In genomic region chr2:68822207-68822872, GRCh38 we compare ENCODE assay signal across 23 cellular contexts. TPM values are rescaled to one million over a fixed set of nuclear protein-coding genes. Genes with fewer than 3 reads are reported as not detected.
A peak's percentile ranks its signal among the peaks of the same experiment; 100 is the strongest.
DNase-seq lines count a peak whose midpoint lies in the region; ATAC-seq and TF ChIP-seq lines count a peak whose summit lies in the region.
"Had no signal": no experiment of that assay in that cellular context is flagged by ENCODE, and none has a peak within 500 bp of the region (broad histone marks: within the 10 kb centered on the region; RNA-seq: fewer than 3 reads in every experiment).

No MANE protein-coding gene starts in this region.

- H3K27ac Mint-ChIP-seq in T-helper 17 cell (peak overlapping the region; percentile 65), GM23338 (no peak overlapping the region)

- H3K9me3 ChIP-seq in heart right ventricle (no peaks in the 10 kb centered on the region), T-helper 17 cell (ENCODE audit: control insufficient read depth, low read length, poor library complexity, severe bottlenecking) (no peaks in the 10 kb centered on the region), aorta (ENCODE audit: control insufficient read depth, low read length) (no peaks in the 10 kb centered on the region)
- H3K9me3 ChIP-seq: esophagus squamous epithelium, HAP-1 had no signal

- H3K4me3 ChIP-seq in heart right ventricle (no peak overlapping the region), aorta (ENCODE audit: low read length in 2 of 2) (no peak overlapping the region), GM23338 (no peak overlapping the region)
- H3K4me3 ChIP-seq: esophagus squamous epithelium, HAP-1, SK-N-MC had no signal

- no peaks in the 10 kb centered on the region for H3K9me3 Mint-ChIP-seq in GM23338
- H3K9me3 Mint-ChIP-seq: naive B cell had no signal

- no peaks in the 10 kb centered on the region for H3F3A ChIP-seq in GM23338 (replicated peaks; ENCODE audit: low read depth)

- H3K27me3 Mint-ChIP-seq in T-helper 17 cell = no peaks in the 10 kb centered on the region
- peaks cover 8% of the 10 kb centered on the region for H3K27me3 Mint-ChIP-seq in GM23338 (ENCODE audit: insufficient read depth, low read depth, poor library complexity)
- H3K27me3 Mint-ChIP-seq: naive B cell had no signal

- H3K36me3 Mint-ChIP-seq in T-helper 17 cell (ENCODE audit: low read depth) (peaks cover 19% of the 10 kb centered on the region), GM23338 (ENCODE audit: low read depth) (no peaks in the 10 kb centered on the region; the same call in 2 of the 3 replicates)

- H3K4me3 Mint-ChIP-seq in T-helper 17 cell = no peak overlapping the region
- H3K4me3 Mint-ChIP-seq in GM23338 = no peak overlapping the region

- no peak overlapping the region for H3K4me2 ChIP-seq in GM23338

- H3K27me3 ChIP-seq in heart right ventricle (no peaks in the 10 kb centered on the region), aorta (ENCODE audit: control insufficient read depth in 1 of 2, insufficient read depth in 2 of 2, low read length in 1 of 2) (no peaks in the 10 kb centered on the region), GM23338 (ENCODE audit: insufficient read depth) (no peaks in the 10 kb centered on the region)
- H3K27me3 ChIP-seq: brain microvascular endothelial cell, esophagus squamous epithelium had no signal

- H3K9me2 ChIP-seq in GM23338 (ENCODE audit: insufficient read depth) = 0 out of 2 replicates have a peak, but pooled peaks cover 4% of the 10 kb centered on the region

- peak overlapping the region in 7 of 10 donors; percentile 3 to 61 (median 28) for H3K27ac ChIP-seq in heart right ventricle
- H3K27ac ChIP-seq in aorta (ENCODE audit: low read depth in 1 of 2, low read length in 2 of 2) = peak overlapping the region in 1 of 2 donors; percentile 68
- no peak overlapping the region for H3K27ac ChIP-seq in GM23338 (ENCODE audit: low read depth)
- H3K27ac ChIP-seq: brain microvascular endothelial cell, esophagus squamous epithelium, SK-N-MC had no signal

- TF ChIP-seq CTCF in heart right ventricle (IDR thresholded peaks at IDR 0.05) (no peak), GM23338 (conservative IDR thresholded peaks at IDR 0.05; ENCODE audit: low read depth in 2 of 2) (no peak)

- H4K20me1 ChIP-seq in GM23338 (replicated peaks; ENCODE audit: insufficient read depth) = no peaks in the 10 kb centered on the region

- H3K79me2 ChIP-seq in GM23338 (replicated peaks; ENCODE audit: insufficient read depth) = no peaks in the 10 kb centered on the region

- H2AFZ ChIP-seq in GM23338 = no peak overlapping the region

- ATAC-seq in heart right ventricle = peak in 5 of 8 donors; percentile 30 to 51 (median 42)
- ATAC-seq in Right ventricle myocardium inferior = no peak
- no peak for ATAC-seq in T-helper 17 cell
- ATAC-seq in aorta (ENCODE audit: low FRiP score) = peak; percentile 15
- no peak for ATAC-seq in GM23338
- ATAC-seq: sciatic nerve had no signal

- intact Hi-C loops in heart right ventricle (cut with DNase I) = loop anchor here in 1 of 10 donors (10.0 kb wide), 1 partner anchor 68 kb away; no protein-coding TSS in a partner anchor
- intact Hi-C loops in Right ventricle myocardium inferior (cut with DNase I) = no loop called here
- intact Hi-C loops in aorta (cut with DNase I) = loop anchor here in 1 of 2 donors (10.0 kb wide), 1 partner anchor 568 kb away; the partner anchor contains the start of gene PPP3R1

- H3K36me3 ChIP-seq in heart right ventricle (peaks cover 0 to 99% (median 10%) of the 10 kb centered on the region in 9 donors), aorta (ENCODE audit: control insufficient read depth in 1 of 2, insufficient read depth in 2 of 2, low read length in 1 of 2) (no peaks in the 10 kb centered on the region), GM23338 (ENCODE audit: insufficient read depth) (no peaks in the 10 kb centered on the region)
- H3K36me3 ChIP-seq: brain microvascular endothelial cell, HAP-1 had no signal

- 67 to 81% methylated on average over 15 of the region's 15 CpGs for WGBS in heart right ventricle, 2 donors
- WGBS in aorta, 2 donors = 26 to 39% methylated on average over 15 of the region's 15 CpGs

- H3K4me1 Mint-ChIP-seq in T-helper 17 cell = peaks cover 25% of the 10 kb centered on the region
- peaks cover 7% of the 10 kb centered on the region; the same call in 2 of the 3 replicates for H3K4me1 Mint-ChIP-seq in GM23338

- no peak for DNase-seq in heart right ventricle
- DNase-seq in Right ventricle myocardium inferior (ENCODE audit: missing footprints) = no peak
- DNase-seq in T-helper 17 cell = no peak
- DNase-seq in islet precursor cell = peak; percentile 32
- no peak for DNase-seq in aorta
- DNase-seq in GM23338 (ENCODE audit: low spot score) = no peak
- no peak for DNase-seq in NCI-H2171 treated with DMSO at 0.1 percent for 48 hours (lab: John Stamatoyannopoulos, UW)
- DNase-seq: activated CD4-positive, CD25-positive, alpha-beta regulatory T cell; activated T-cell treated with anti-CD3 and anti-CD28 coated beads, Interleukin-2, amount 50 U/mL, for 48 hours; brain microvascular endothelial cell; DMS79 treated with DMSO at 0.1 percent for 48 hours; esophagus squamous epithelium; naive B cell; NCI-H1105 treated with DMSO at 0.1 percent for 48 hours; NCI-H2081 treated with DMSO at 0.1 percent for 48 hours; NK-92 treated with Interleukin-12 subunit alpha and Interleukin-12 subunit beta, amount 100 ng/mL, for 24 hours; stimulated activated CD4-positive, alpha-beta T cell treated with anti-CD3 and anti-CD28 coated beads, Interleukin-15, amount 100 ng/mL, for 24 hours; T1000 had no signal

- peaks cover 0 to 30% (median 9%) of the 10 kb centered on the region in 9 donors for H3K4me1 ChIP-seq in heart right ventricle
- H3K4me1 ChIP-seq in aorta (ENCODE audit: control insufficient read depth in 1 of 2, insufficient read depth in 2 of 2, low read length in 2 of 2) = peaks cover 0 to 5% of the 10 kb centered on the region in 2 donors
- H3K4me1 ChIP-seq in GM23338 (ENCODE audit: insufficient read depth) = no peaks in the 10 kb centered on the region
- H3K4me1 ChIP-seq: HAP-1 had no signal

TF ChIP-seq in GM23338, 12 proteins besides CTCF, POLR2A, EP300 and RAD21 (continues in another document):
- no peak for TF ChIP-seq POLR2AphosphoS5 (IDR thresholded peaks at IDR 0.05; ENCODE audit: low read depth)
- TF ChIP-seq REST (IDR thresholded peaks at IDR 0.05; ENCODE audit: unreplicated experiment) = no peak
- no peak for TF ChIP-seq STAT1 (IDR thresholded peaks at IDR 0.05; ENCODE audit: unreplicated experiment)
- no peak for TF ChIP-seq EZH2phosphoT487 (IDR thresholded peaks at IDR 0.05; ENCODE audit: unreplicated experiment)
- TF ChIP-seq ZNF331 (CRISPR knock-in tag; IDR thresholded peaks at IDR 0.05; ENCODE audit: low read depth) = no peak
- TF ChIP-seq JUNB (IDR thresholded peaks at IDR 0.05; ENCODE audit: unreplicated experiment) = no peak
- TF ChIP-seq ZNF114 (CRISPR knock-in tag; IDR thresholded peaks at IDR 0.05) = no peak
- TF ChIP-seq ETS1 (IDR thresholded peaks at IDR 0.05) = no peak
- no peak for TF ChIP-seq EZH2 (IDR thresholded peaks at IDR 0.05; ENCODE audit: low read depth, unreplicated experiment)
- TF ChIP-seq NANOG (IDR thresholded peaks at IDR 0.05; ENCODE audit: borderline replicate concordance) = no peak
- no peak for TF ChIP-seq CREB1 (CRISPR knock-in tag; IDR thresholded peaks at IDR 0.05; ENCODE audit: low read depth)

RNA-seq across cellular contexts. Expression of gene BMP10, which starts 48.9 kb away (rescaled TPM):
- total RNA-seq in heart right ventricle (under 1 TPM in 1 of 10 donors, not detected in 9; 0.31 TPM), Right ventricle myocardium inferior (0.35 TPM), T-helper 17 cell (not detected), aorta (not detected)
- polyA plus RNA-seq in heart right ventricle (under 1 TPM in 1 of 2 donors, not detected in 1; 0.03 TPM), aorta (not detected), GM23338 (2016; fragmentation: Nextera tagmentation; extraction: Ambion mirVana) (not detected in 2 replicates)
- not detected in 2 replicates for total RNA-seq in GM23338 (2014; rRNA removed; shearing (Covaris generic))
- total RNA-seq: esophagus squamous epithelium, mesenteric fat pad, NCI-H460, sciatic nerve had no signal

Comparison
In these comparisons a context has a peak if more than half of its experiments do, and no peak if none do; other contexts are left out.
1. ATAC-seq: peak in heart right ventricle (5 of 8) and aorta (single experiment); none in Right ventricle myocardium inferior (single experiment), T-helper 17 cell (single experiment) and GM23338 (single experiment).